10 cellular contexts compared by ENCODE assay signal in the genomic region with DNA sequence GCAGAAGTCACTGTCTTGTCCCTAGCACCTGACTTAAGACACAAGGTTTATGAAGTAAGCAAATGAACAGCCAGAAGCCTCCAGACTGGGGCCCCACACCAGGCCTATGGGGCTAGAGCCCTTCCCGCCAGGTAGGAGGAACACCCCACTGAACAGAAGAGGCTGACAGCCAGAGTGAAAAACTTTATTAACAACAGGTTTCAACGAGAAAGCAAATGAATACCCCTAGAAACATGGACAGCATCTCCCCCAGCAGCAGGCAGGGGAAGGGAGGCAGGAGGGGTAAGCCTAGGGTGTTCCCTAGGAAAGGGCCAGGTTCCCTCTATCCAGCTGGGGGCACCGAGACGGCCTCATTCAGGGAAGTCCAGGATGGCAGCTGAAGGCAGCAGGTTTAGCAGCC.
DNase-seq lines count a peak whose midpoint lies in the region; ATAC-seq and TF ChIP-seq lines count a peak whose summit lies in the region.
"Had no signal": no experiment of that assay in that cellular context is flagged by ENCODE, and none has a peak within 500 bp of the region (broad histone marks: within the 10 kb centered on the region; RNA-seq: fewer than 3 reads in every experiment).

No MANE protein-coding gene starts in this region.

- no peak for TF ChIP-seq CTCF in LNCaP clone FGC (IDR thresholded peaks at IDR 0.05; ENCODE audit: control insufficient read depth, extremely low read depth, insufficient read depth)
- no peak for TF ChIP-seq CTCF in nephron (IDR thresholded peaks at IDR 0.05; ENCODE audit: unreplicated experiment in 3 of 3)

- no peak for ATAC-seq in central memory CD8-positive, alpha-beta T cell (replicated peaks; ENCODE audit: extremely low read depth, poor library complexity, severe bottlenecking)
- no peak for ATAC-seq in GM21526 (IDR thresholded peaks at IDR 0.05; ENCODE audit: low FRiP score, unreplicated experiment)
- ATAC-seq in HG03045 (IDR thresholded peaks at IDR 0.05; ENCODE audit: unreplicated experiment): no peak

- H3K4me2 ChIP-seq in BLaER1 treated with 17β-estradiol and CSF1 and Interleukin-3, amounts not matched to agents 10 nM and 100 nM: peak overlapping the region; percentile 96 to 100 (median 99)

- peaks cover 37% of the 10 kb centered on the region for H3K36me3 Mint-ChIP-seq in central memory CD8-positive, alpha-beta T cell (ENCODE audit: insufficient read depth)
- peaks cover 13% of the 10 kb centered on the region for H3K36me3 Mint-ChIP-seq in nephron (ENCODE audit: low read depth)

- peak overlapping the region; percentile 98 for H3K27ac Mint-ChIP-seq in central memory CD8-positive, alpha-beta T cell (ENCODE audit: low read depth)
- peak overlapping the region; percentile 25 to 68 (median 31) for H3K27ac Mint-ChIP-seq in nephron

- DNase-seq in LNCaP clone FGC (ENCODE audit: low read depth): no peak
- no peak for DNase-seq in central memory CD8-positive, alpha-beta T cell (ENCODE audit: low spot score in 2 of 2)
- no peak for DNase-seq in activated gamma-delta T cell treated with Interleukin-2 at 50 U/mL for 16 hours
- DNase-seq in kidney glomerular epithelial cell (lab: John Stamatoyannopoulos, UW): no peak
- DNase-seq: central memory CD4-positive, alpha-beta T cell; stimulated activated CD4-positive, alpha-beta T cell treated with anti-CD3 and anti-CD28 coated beads, Interleukin-4, amount 100 ng/mL, for 1 hour had no signal

- H3K4me1 Mint-ChIP-seq in central memory CD8-positive, alpha-beta T cell: peaks cover 49% of the 10 kb centered on the region
- peaks cover 30% of the 10 kb centered on the region for H3K4me1 Mint-ChIP-seq in nephron

- H3K4me3 ChIP-seq in BLaER1 treated with 17β-estradiol and CSF1 and Interleukin-3, amounts not matched to agents 10 nM and 100 nM: peak overlapping the region; percentile 75 to 98 (median 90)
- peak overlapping the region; percentile 89 for H3K4me3 ChIP-seq in LNCaP clone FGC (ENCODE audit: low read depth, low read length)

- peak overlapping the region; percentile 96 for H3K4me3 Mint-ChIP-seq in central memory CD8-positive, alpha-beta T cell
- peak overlapping the region; percentile 97 to 99 (median 98) for H3K4me3 Mint-ChIP-seq in nephron

- H3K9ac ChIP-seq in BLaER1 treated with 17β-estradiol and CSF1 and Interleukin-3, amounts not matched to agents 10 nM and 100 nM: peak overlapping the region; percentile 87 to 99 (median 95); a peak in 21 of 22 replicates

- peaks cover 27 to 58% (median 46%) of the 10 kb centered on the region in 11 experiments for H3K36me3 ChIP-seq in BLaER1 treated with 17β-estradiol and CSF1 and Interleukin-3, amounts not matched to agents 10 nM and 100 nM

- H3K27me3 ChIP-seq in BLaER1 treated with 17β-estradiol and CSF1 and Interleukin-3, amounts not matched to agents 10 nM and 100 nM: no peaks in the 10 kb centered on the region

- no peaks in the 10 kb centered on the region for H3K9me3 ChIP-seq in BLaER1 treated with 17β-estradiol and CSF1 and Interleukin-3, amounts not matched to agents 10 nM and 100 nM (replicated peaks in 1 of 11)

- H3K9me3 Mint-ChIP-seq in central memory CD8-positive, alpha-beta T cell: no peaks in the 10 kb centered on the region
- no peaks in the 10 kb centered on the region for H3K9me3 Mint-ChIP-seq in nephron

- peaks cover 49 to 56% (median 52%) of the 10 kb centered on the region in 10 experiments for H3K4me1 ChIP-seq in BLaER1 treated with 17β-estradiol and CSF1 and Interleukin-3, amounts not matched to agents 10 nM and 100 nM

- no peaks in the 10 kb centered on the region for H3K27me3 Mint-ChIP-seq in central memory CD8-positive, alpha-beta T cell
- H3K27me3 Mint-ChIP-seq in nephron (ENCODE audit: low read depth): no peaks in the 10 kb centered on the region

- H4K20me1 ChIP-seq in BLaER1 treated with 17β-estradiol and CSF1 and Interleukin-3, amounts not matched to agents 10 nM and 100 nM: peaks cover 6 to 39% (median 8%) of the 10 kb centered on the region in 11 experiments; a peak in 14 of 22 replicates

- peak overlapping the region in 2 of 11 experiments; percentile 98 to 99; a peak in 3 of 22 replicates for H3K27ac ChIP-seq in BLaER1 treated with 17β-estradiol and CSF1 and Interleukin-3, amounts not matched to agents 10 nM and 100 nM
